16 cellular contexts compared by ENCODE assay signal in genomic region chr9:135009711-135010362, GRCh38.
"Had no signal": no experiment of that assay in that cellular context is flagged by ENCODE, and none has a peak within 500 bp of the region (broad histone marks: within the 10 kb centered on the region; RNA-seq: fewer than 3 reads in every experiment).

No MANE protein-coding gene starts in this region.

- H3K36me3 ChIP-seq: ascending aorta, breast epithelium, tibial nerve, vagina had no signal

- H3K4me1 Mint-ChIP-seq: activated B cell treated with CpG ODN at 0.5 μM for 24 hours, naive B cell had no signal

- H3K9me3 ChIP-seq: ascending aorta, breast epithelium, tibial nerve, vagina had no signal

- DNase-seq: activated B cell treated with CpG ODN at 0.5 μM for 24 hours; activated CD4-positive, alpha-beta T cell treated with anti-CD3 and anti-CD28 coated beads, Interleukin-2, amount 50 U/mL, for 1 hour; activated naive CD4-positive, alpha-beta T cell treated with Interleukin-2 at 50 U/mL for 16 hours; foreskin melanocyte; mammary epithelial cell; naive B cell; stimulated activated CD4-positive, alpha-beta T cell treated with anti-CD3 and anti-CD28 coated beads, Interleukin-15, amount 100 ng/mL, for 24 hours; stimulated activated CD4-positive, alpha-beta T cell treated with anti-CD3 and anti-CD28 coated beads, Interleukin-4, amount 100 ng/mL, for 1 hour; stimulated activated naive CD4-positive, alpha-beta T cell treated with Interleukin-2 at 50 U/mL for 16 hours; substantia nigra had no signal

- H3K4me3 Mint-ChIP-seq: activated B cell treated with CpG ODN at 0.5 μM for 24 hours; naive B cell; T-helper 1 cell treated with Interleukin-12 subunit alpha and Interleukin-12 subunit beta and Interleukin-4 antibody, amounts not matched to agents 30 μg/mL and 1 μg/mL, for 36 hours had no signal

- H3K4me1 ChIP-seq: ascending aorta, breast epithelium, tibial nerve, vagina had no signal

- H3K36me3 Mint-ChIP-seq: naive B cell had no signal

- H3K27ac ChIP-seq: ascending aorta, breast epithelium, epithelial cell of prostate, tibial nerve, vagina had no signal

- H3K27ac Mint-ChIP-seq: activated B cell treated with CpG ODN at 0.5 μM for 24 hours; T-helper 1 cell treated with Interleukin-12 subunit alpha and Interleukin-12 subunit beta and Interleukin-4 antibody, amounts not matched to agents 30 μg/mL and 1 μg/mL, for 36 hours had no signal

- H3K27me3 ChIP-seq: ascending aorta, breast epithelium, vagina had no signal

- H3K9me3 Mint-ChIP-seq: activated B cell treated with CpG ODN at 0.5 μM for 24 hours; naive B cell; T-helper 1 cell treated with Interleukin-12 subunit alpha and Interleukin-12 subunit beta and Interleukin-4 antibody, amounts not matched to agents 30 μg/mL and 1 μg/mL, for 36 hours had no signal

- H3K4me3 ChIP-seq: ascending aorta, breast epithelium, tibial nerve, vagina had no signal
